12 cellular contexts compared by ENCODE assay signal in genomic region chr19:7953060-7953459, GRCh38. TPM values are rescaled to one million over a fixed set of nuclear protein-coding genes. Genes with fewer than 3 reads are reported as not detected.
DNase-seq lines count a peak whose midpoint lies in the region; ATAC-seq, FAIRE-seq and TF ChIP-seq lines count a peak whose summit lies in the region.
"Had no signal": no experiment of that assay in that cellular context is flagged by ENCODE, and none has a peak within 500 bp of the region (broad histone marks: within the 10 kb centered on the region; RNA-seq: fewer than 3 reads in every experiment).

No MANE protein-coding gene starts in this region.

- TF ChIP-seq POLR2A in endothelial cell of umbilical vein (IDR thresholded peaks at IDR 0.05; ENCODE audit: low read depth, low read length), result no peak

- DNase-seq in GM23248 (peak; percentile 44), OCI-M1 (lab: John Stamatoyannopoulos, UW) (peak; percentile 28), endothelial cell of umbilical vein (ENCODE audit: low read depth, low spot score) (peak; percentile 27), neural crest cell (ENCODE audit: low read depth, low spot score) (no peak), NCI-H1930 (lab: John Stamatoyannopoulos, UW) (no peak)
- DNase-seq: amniotic stem cell, Calu3 had no signal

- BruUV-seq in endothelial cell of umbilical vein (replicated peaks; lab: Mats Ljungman, UMichigan), result no TSS peak

- H3K27me3 ChIP-seq in GM23248 (replicated peaks; ENCODE audit: insufficient read depth) (no peaks in the 10 kb centered on the region), endothelial cell of umbilical vein (ENCODE audit: control insufficient read depth in 2 of 2, insufficient read depth in 2 of 2, low read length in 2 of 2) (no peaks in the 10 kb centered on the region)

- H3F3A ChIP-seq in GM23248 (ENCODE audit: insufficient read depth), result no peaks in the 10 kb centered on the region

- H2AFZ ChIP-seq in GM23248 (no peak overlapping the region), endothelial cell of umbilical vein (ENCODE audit: low read depth, low read length) (no peak overlapping the region)

- peak overlapping the region; percentile 50 for H3K27ac Mint-ChIP-seq in neural crest cell (ENCODE audit: unreplicated experiment)

- H4K20me1 ChIP-seq in GM23248 (ENCODE audit: insufficient read depth) (no peaks in the 10 kb centered on the region), endothelial cell of umbilical vein (replicated peaks; ENCODE audit: control insufficient read depth, extremely low read depth, insufficient read depth, low read length) (no peaks in the 10 kb centered on the region)

- in situ Hi-C loops in GM23248 (cut with MboI), result no loop called here

- peaks cover 4% of the 10 kb centered on the region for H3K4me1 Mint-ChIP-seq in neural crest cell

- no peak for FAIRE-seq in endothelial cell of umbilical vein (lab: Jason Lieb, UNC)

- H3K9me3 Mint-ChIP-seq in neural crest cell, result no peaks in the 10 kb centered on the region

- H3K36me3 ChIP-seq in GM23248 (ENCODE audit: low read depth), result no peaks in the 10 kb centered on the region
- H3K36me3 ChIP-seq in endothelial cell of umbilical vein (ENCODE audit: control insufficient read depth in 2 of 2, extremely low read depth in 1 of 2, insufficient read depth in 2 of 2, low read length in 2 of 2), result no peaks in the 10 kb centered on the region

- no peaks in the 10 kb centered on the region for H3K9me2 ChIP-seq in GM23248 (ENCODE audit: insufficient read depth)

- H3K79me2 ChIP-seq in GM23248 (ENCODE audit: insufficient read depth) (no peaks in the 10 kb centered on the region), endothelial cell of umbilical vein (ENCODE audit: control insufficient read depth, insufficient read depth, low read length) (no peaks in the 10 kb centered on the region)

- H3K9me1 ChIP-seq in endothelial cell of umbilical vein (replicated peaks; ENCODE audit: control insufficient read depth, extremely low read depth, insufficient read depth, low read length), result no peaks in the 10 kb centered on the region

- peaks cover 3% of the 10 kb centered on the region for H3K36me3 Mint-ChIP-seq in neural crest cell (ENCODE audit: low read depth)

- 0 out of 2 replicates have a peak, but pooled peaks cover 3% of the 10 kb centered on the region for H3K4me1 ChIP-seq in GM23248 (ENCODE audit: insufficient read depth)
- peaks cover 5% of the 10 kb centered on the region for H3K4me1 ChIP-seq in endothelial cell of umbilical vein (ENCODE audit: control insufficient read depth, extremely low read depth, insufficient read depth, low read length)

- no peak for TF ChIP-seq CTCF in endothelial cell of umbilical vein (IDR thresholded peaks at IDR 0.05; ENCODE audit: extremely low read depth in 1 of 2, insufficient read depth in 1 of 2, low read depth in 1 of 2, low read length in 2 of 2)
- no peak for TF ChIP-seq CTCF in neural crest cell (conservative IDR thresholded peaks at IDR 0.05)

- H3K9ac ChIP-seq in GM23248 (no peak overlapping the region), endothelial cell of umbilical vein (replicated peaks; ENCODE audit: extremely low read depth, insufficient read depth, low read length) (no peak overlapping the region)

- H3K4me2 ChIP-seq in GM23248 (ENCODE audit: unreplicated experiment) (no peak overlapping the region), endothelial cell of umbilical vein (ENCODE audit: insufficient read depth, low read length) (no peak overlapping the region)

- dilution Hi-C loops in endothelial cell of umbilical vein (cut with MboI; ENCODE audit: extremely low pct_ligation_motif_present, low sequenced_read_pairs), result no loop called here

- H3K27ac ChIP-seq in GM23248, result no peak overlapping the region
- H3K27ac ChIP-seq in endothelial cell of umbilical vein (ENCODE audit: insufficient read depth, low read depth, low read length), result no peak overlapping the region

- 0 to 21% methylated on average over 1 to 3 of the region's 3 CpGs for WGBS in GM23248 (ENCODE audit: low coverage in 1 of 2, low lambda C conversion rate in 2 of 2, missing lambda C conversion rate in 2 of 2), 2 experiments

- no peaks in the 10 kb centered on the region for H3K9me3 ChIP-seq in GM23248 (ENCODE audit: low read depth)
- no peaks in the 10 kb centered on the region for H3K9me3 ChIP-seq in endothelial cell of umbilical vein (replicated peaks; ENCODE audit: control insufficient read depth, insufficient read depth, low read length)

- H3K27me3 Mint-ChIP-seq in neural crest cell (ENCODE audit: low read depth), result no peaks in the 10 kb centered on the region

- intact Hi-C loops in endothelial cell of umbilical vein (cut with micrococcal nuclease), result no loop called here

- H3K4me3 ChIP-seq in GM23248, result no peak overlapping the region
- no peak overlapping the region for H3K4me3 ChIP-seq in endothelial cell of umbilical vein (replicated peaks in 1 of 3; ENCODE audit: insufficient read depth in 1 of 3, low read depth in 1 of 3, low read length in 3 of 3)
- H3K4me3 ChIP-seq: lung had no signal

- CTCF ChIA-PET in endothelial cell of umbilical vein (lab: Charles Lee), result interaction anchor here (0.6 to 4.6 kb wide), 4 partner anchors 9 to 315 kb away, joined by 3 to 33 read pairs (median 6); partner anchors contain the start of gene TIMM44

- H3K4me3 Mint-ChIP-seq in neural crest cell, result no peak overlapping the region

- POLR2A ChIA-PET in endothelial cell of umbilical vein (lab: Charles Lee), result interaction anchor here (1.5 kb wide), 1 partner anchor 9 kb away, joined by 4 read pairs; no protein-coding TSS in a partner anchor

- ATAC-seq in HG03342 (IDR thresholded peaks at IDR 0.05; ENCODE audit: unreplicated experiment) (no peak), GM19351 (IDR thresholded peaks at IDR 0.05; ENCODE audit: unreplicated experiment) (no peak)
- ATAC-seq: Right ventricle myocardium inferior had no signal

RNA-seq across cellular contexts. Expression of gene TIMM44, which starts 9.6 kb away (rescaled TPM):
- total RNA-seq in GM23248 (2014; rRNA removed; shearing (Covaris generic)), result 53.1 and 66.8 TPM in 2 replicates
- polyA plus RNA-seq in GM23248 (2016; fragmentation: Nextera tagmentation; extraction: Ambion mirVana) (25.8 and 28.6 TPM in 2 replicates), endothelial cell of umbilical vein (64.3 and 82.5 TPM in 2 replicates)
- total RNA-seq in endothelial cell of umbilical vein (61.5 and 62.9 TPM in 2 replicates), neural crest cell (95.9 and 97.6 TPM in 2 replicates)
- 31.1 and 39.1 TPM in 2 replicates for polyA plus RNA-seq in endothelial cell of umbilical vein (2011; cell fraction: cytosol; rRNA removed)
- polyA plus RNA-seq in endothelial cell of umbilical vein (2011; cell fraction: nucleus; rRNA removed), result 88.2 and 102 TPM in 2 replicates
- 52.7 and 53.2 TPM in 2 replicates for polyA plus RNA-seq in endothelial cell of umbilical vein (2012)
- polyA minus RNA-seq in endothelial cell of umbilical vein, result 27.7 and 30.8 TPM in 2 replicates
- 62.2 TPM for polyA minus RNA-seq in endothelial cell of umbilical vein (2011; cell fraction: cytosol; rRNA and poly(A)+ RNA removed)
- polyA minus RNA-seq in endothelial cell of umbilical vein (2011; cell fraction: nucleus; rRNA and poly(A)+ RNA removed), result 20.3 and 39.5 TPM in 2 replicates

RNA-seq across cellular contexts. Expression of gene CTXN1, which starts 27.1 kb away (rescaled TPM):
- 3.5 and 9.0 TPM in 2 replicates for total RNA-seq in GM23248 (2014; rRNA removed; shearing (Covaris generic))
- polyA plus RNA-seq in GM23248 (2016; fragmentation: Nextera tagmentation; extraction: Ambion mirVana) (3.3 and 3.4 TPM in 2 replicates), endothelial cell of umbilical vein (16.0 and 25.6 TPM in 2 replicates)
- total RNA-seq in endothelial cell of umbilical vein (27.6 and 31.1 TPM in 2 replicates), neural crest cell (129 and 130 TPM in 2 replicates)
- polyA plus RNA-seq in endothelial cell of umbilical vein (2011; cell fraction: cytosol; rRNA removed), result 7.2 and 11.6 TPM in 2 replicates
- polyA plus RNA-seq in endothelial cell of umbilical vein (2011; cell fraction: nucleus; rRNA removed), result 4.2 and 4.6 TPM in 2 replicates
- 12.6 and 33.1 TPM in 2 replicates for polyA plus RNA-seq in endothelial cell of umbilical vein (2012)
- polyA minus RNA-seq in endothelial cell of umbilical vein, result 2.4 and 2.9 TPM in 2 replicates
- polyA minus RNA-seq in endothelial cell of umbilical vein (2011; cell fraction: cytosol; rRNA and poly(A)+ RNA removed), result 14.6 TPM
- polyA minus RNA-seq in endothelial cell of umbilical vein (2011; cell fraction: nucleus; rRNA and poly(A)+ RNA removed), result 1.6 and 5.6 TPM in 2 replicates

RNA-seq across cellular contexts. Expression of gene SNAPC2, which starts 32.9 kb away (rescaled TPM):
- 20.5 and 33.7 TPM in 2 replicates for total RNA-seq in GM23248 (2014; rRNA removed; shearing (Covaris generic))
- 47.2 and 49.4 TPM in 2 replicates for polyA plus RNA-seq in GM23248 (2016; fragmentation: Nextera tagmentation; extraction: Ambion mirVana)
- total RNA-seq in endothelial cell of umbilical vein, result 23.7 and 29.2 TPM in 2 replicates
- 25.8 and 33.0 TPM in 2 replicates for polyA plus RNA-seq in endothelial cell of umbilical vein
- 16.5 and 22.3 TPM in 2 replicates for polyA plus RNA-seq in endothelial cell of umbilical vein (2011; cell fraction: cytosol; rRNA removed)
- polyA plus RNA-seq in endothelial cell of umbilical vein (2011; cell fraction: nucleus; rRNA removed), result 9.7 and 11.4 TPM in 2 replicates
- polyA plus RNA-seq in endothelial cell of umbilical vein (2012), result 27.3 and 36.7 TPM in 2 replicates
- polyA minus RNA-seq in endothelial cell of umbilical vein, result 7.7 and 7.8 TPM in 2 replicates
- polyA minus RNA-seq in endothelial cell of umbilical vein (2011; cell fraction: cytosol; rRNA and poly(A)+ RNA removed), result 7.9 TPM
- polyA minus RNA-seq in endothelial cell of umbilical vein (2011; cell fraction: nucleus; rRNA and poly(A)+ RNA removed), result 2.5 and 5.2 TPM in 2 replicates
- total RNA-seq in neural crest cell, result 19.1 and 19.5 TPM in 2 replicates

RNA-seq across cellular contexts. Expression of gene TGFBR3L, which starts 38.4 kb away (rescaled TPM):
- 9.0 TPM in 1 of 2 replicates, not detected in the other for total RNA-seq in GM23248 (2014; rRNA removed; shearing (Covaris generic))
- polyA plus RNA-seq in GM23248 (2016; fragmentation: Nextera tagmentation; extraction: Ambion mirVana), result 24.3 and 30.6 TPM in 2 replicates
- total RNA-seq in endothelial cell of umbilical vein, result 1.2 TPM in 1 of 2 replicates, not detected in the other
- polyA plus RNA-seq in endothelial cell of umbilical vein, result 0.35 and 0.81 TPM in 2 replicates
- not detected in 2 replicates for polyA plus RNA-seq in endothelial cell of umbilical vein (2011; cell fraction: cytosol; rRNA removed)
- polyA plus RNA-seq in endothelial cell of umbilical vein (2011; cell fraction: nucleus; rRNA removed), result 0.16 TPM in 1 of 2 replicates, not detected in the other
- 1.2 TPM in 1 of 2 replicates, not detected in the other for polyA plus RNA-seq in endothelial cell of umbilical vein (2012)
- not detected in 2 replicates for polyA minus RNA-seq in endothelial cell of umbilical vein
- 9.8 TPM for polyA minus RNA-seq in endothelial cell of umbilical vein (2011; cell fraction: cytosol; rRNA and poly(A)+ RNA removed)
- polyA minus RNA-seq in endothelial cell of umbilical vein (2011; cell fraction: nucleus; rRNA and poly(A)+ RNA removed), result 0.48 TPM in 1 of 2 replicates, not detected in the other
- total RNA-seq in neural crest cell, result 0.32 and 0.44 TPM in 2 replicates
- total RNA-seq: omental fat pad had no signal

RNA-seq across cellular contexts. Expression of gene MAP2K7, which starts 49.4 kb away (rescaled TPM):
- 9.7 and 14.8 TPM in 2 replicates for total RNA-seq in GM23248 (2014; rRNA removed; shearing (Covaris generic))
- polyA plus RNA-seq in GM23248 (2016; fragmentation: Nextera tagmentation; extraction: Ambion mirVana), result 4.6 and 4.8 TPM in 2 replicates
- 31.6 and 36.0 TPM in 2 replicates for total RNA-seq in endothelial cell of umbilical vein
- 13.8 and 14.0 TPM in 2 replicates for polyA plus RNA-seq in endothelial cell of umbilical vein
- polyA plus RNA-seq in endothelial cell of umbilical vein (2011; cell fraction: cytosol; rRNA removed), result 8.8 and 12.6 TPM in 2 replicates
- 45.9 and 51.2 TPM in 2 replicates for polyA plus RNA-seq in endothelial cell of umbilical vein (2011; cell fraction: nucleus; rRNA removed)
- 16.2 and 21.2 TPM in 2 replicates for polyA plus RNA-seq in endothelial cell of umbilical vein (2012)
- polyA minus RNA-seq in endothelial cell of umbilical vein, result 11.8 and 14.7 TPM in 2 replicates
- 15.1 TPM for polyA minus RNA-seq in endothelial cell of umbilical vein (2011; cell fraction: cytosol; rRNA and poly(A)+ RNA removed)
- polyA minus RNA-seq in endothelial cell of umbilical vein (2011; cell fraction: nucleus; rRNA and poly(A)+ RNA removed), result 16.2 and 23.8 TPM in 2 replicates
- total RNA-seq in neural crest cell, result 48.1 and 50.7 TPM in 2 replicates

Comparison
In these comparisons a context has a peak if more than half of its experiments do, and no peak if none do; other contexts are left out.
1. DNase-seq: peak in GM23248 (single experiment), OCI-M1 (single experiment) and endothelial cell of umbilical vein (single experiment); none in neural crest cell (single experiment) and NCI-H1930 (0 of 2).